In genomic region chr1:43573066-43573799, GRCh38 we compare ENCODE assay signal across 20 cellular contexts.
DNase-seq lines count a peak whose midpoint lies in the region; ATAC-seq lines count a peak whose summit lies in the region.
"Had no signal": no experiment of that assay in that cellular context is flagged by ENCODE, and none has a peak within 500 bp of the region (broad histone marks: within the 10 kb centered on the region; RNA-seq: fewer than 3 reads in every experiment).

No MANE protein-coding gene starts in this region.

- H3K9me3 ChIP-seq in subcutaneous abdominal adipose tissue (ENCODE audit: control insufficient read depth in 5 of 5, low read length in 5 of 5): no peaks in the 10 kb centered on the region
- H3K9me3 ChIP-seq: colonic mucosa had no signal

- peak; percentile 11 for DNase-seq in NCI-H1694 treated with DMSO at 0.1 percent for 48 hours (lab: John Stamatoyannopoulos, UW)
- no peak for DNase-seq in NCI-H1694 (lab: John Stamatoyannopoulos, UW)
- peak in 38 of 61 donors; percentile 6 to 58 (median 26) for DNase-seq in caudate nucleus (lab: John Stamatoyannopoulos, UW)
- DNase-seq in hypothalamus (lab: John Stamatoyannopoulos, UW): peak in 31 of 51 donors; percentile 15 to 67 (median 31)
- DNase-seq in SKM-1 (lab: John Stamatoyannopoulos, UW; ENCODE audit: unreplicated experiment): no peak
- no peak for DNase-seq in NCI-H187 treated with DMSO at 0.1 percent for 48 hours (lab: John Stamatoyannopoulos, UW)
- DNase-seq: 8988T; activated CD4-positive, alpha-beta memory T cell treated with anti-CD3 and anti-CD28 coated beads for 36 hours; activated naive CD8-positive, alpha-beta T cell treated with anti-CD3 and anti-CD28 coated beads, Interleukin-2, amount 50 U/mL, for 24 hours; activated T-cell treated with anti-CD3 and anti-CD28 coated beads, Interleukin-2, amount 50 U/mL, for 72 hours; CD4-positive, alpha-beta T cell; colonic mucosa; islet precursor cell; NCI-H774; trophoblast cell had no signal

- H3K27me3 ChIP-seq in subcutaneous abdominal adipose tissue (ENCODE audit: control insufficient read depth in 5 of 5, insufficient read depth in 4 of 5, low read length in 5 of 5): no peaks in the 10 kb centered on the region
- H3K27me3 ChIP-seq: colonic mucosa had no signal

- no peak for ATAC-seq in GM19035 (IDR thresholded peaks at IDR 0.05; ENCODE audit: unreplicated experiment)
- ATAC-seq: activated naive CD8-positive, alpha-beta T cell treated with anti-CD3 and anti-CD28 coated beads, Interleukin-2, amount 50 U/mL, for 24 hours; activated T-cell treated with anti-CD3 and anti-CD28 coated beads, Interleukin-2, amount 50 U/mL, for 72 hours; K562 had no signal

- peak overlapping the region; percentile 59 for H3K27ac ChIP-seq in caudate nucleus (ENCODE audit: low read depth, low read length)
- H3K27ac ChIP-seq in subcutaneous abdominal adipose tissue (ENCODE audit: low read depth, low read length): peak overlapping the region; percentile 30
- H3K27ac ChIP-seq: colonic mucosa, epithelial cell of prostate, HL-60 had no signal

- peaks cover 4 to 68% (median 37%) of the 10 kb centered on the region in 5 donors for H3K4me1 ChIP-seq in subcutaneous abdominal adipose tissue (ENCODE audit: control insufficient read depth in 5 of 5, insufficient read depth in 5 of 5, low read length in 5 of 5)
- H3K4me1 ChIP-seq: colonic mucosa had no signal

- no peak overlapping the region for H3K4me3 ChIP-seq in subcutaneous abdominal adipose tissue (ENCODE audit: low read depth in 1 of 5, low read length in 5 of 5)
- H3K4me3 ChIP-seq: colonic mucosa, K562 had no signal

- H3K9ac ChIP-seq in subcutaneous abdominal adipose tissue (ENCODE audit: low read length in 5 of 5): peak overlapping the region in 1 of 5 donors; percentile 23

- H3K36me3 ChIP-seq in subcutaneous abdominal adipose tissue (ENCODE audit: control insufficient read depth in 5 of 5, insufficient read depth in 5 of 5, low read length in 5 of 5): peaks cover 0 to 44% (median 31%) of the 10 kb centered on the region in 5 donors

Comparison
In these comparisons a context has a peak if more than half of its experiments do, and no peak if none do; other contexts are left out.
1. DNase-seq: peak in NCI-H1694 treated with DMSO at 0.1 percent for 48 hours (single experiment), caudate nucleus (38 of 61) and hypothalamus (31 of 51); none in NCI-H1694 (single experiment), SKM-1 (single experiment) and NCI-H187 treated with DMSO at 0.1 percent for 48 hours (single experiment).